In the genomic region with DNA sequence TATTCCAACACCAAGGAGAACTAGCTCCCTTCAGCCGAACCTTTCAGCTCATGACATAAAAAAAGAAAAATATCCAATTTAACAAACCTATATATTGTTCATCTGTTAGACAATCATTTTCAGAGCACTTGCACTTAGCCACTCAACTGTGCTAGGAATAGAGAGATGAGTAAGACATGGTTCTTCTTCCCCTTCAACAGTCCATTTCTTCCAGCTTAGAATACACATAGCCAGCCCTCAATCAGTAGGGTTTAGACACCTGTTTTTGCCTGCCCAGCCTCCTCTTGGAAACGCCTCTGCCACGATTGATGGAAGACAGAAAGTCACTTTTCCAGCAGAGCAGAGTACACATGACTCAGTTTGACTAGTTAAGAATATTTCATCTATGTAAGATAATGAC, we compare ENCODE assay signal across 1 cellular context.
TF ChIP-seq lines count a peak whose summit lies in the region.

No MANE protein-coding gene starts in this region.

TF ChIP-seq in GM12878, 131 proteins besides CTCF, POLR2A, EP300 and RAD21:
- TF ChIP-seq KLF5 (IDR thresholded peaks at IDR 0.05; ENCODE audit: partially characterized antibody), result no peak
- TF ChIP-seq RUNX3 (IDR thresholded peaks at IDR 0.05; ENCODE audit: low read length), result no peak
- TF ChIP-seq RBBP5 (conservative IDR thresholded peaks at IDR 0.05), result no peak
- TF ChIP-seq PML (IDR thresholded peaks at IDR 0.05; ENCODE audit: low read length), result no peak
- TF ChIP-seq SMC3 (IDR thresholded peaks at IDR 0.05; ENCODE audit: borderline replicate concordance, low read length), result no peak
- no peak for TF ChIP-seq ESRRA (IDR thresholded peaks at IDR 0.05; ENCODE audit: low read length)
- no peak for TF ChIP-seq USF1 (IDR thresholded peaks at IDR 0.05; ENCODE audit: borderline replicate concordance, extremely low read length, insufficient read depth, low read depth, low read length)
